ENCODE assay signal across 8 cellular contexts in genomic region chr1:228378453-228379164, GRCh38. TPM values are rescaled to one million over a fixed set of nuclear protein-coding genes. Genes with fewer than 3 reads are reported as not detected.
DNase-seq lines count a peak whose midpoint lies in the region; ATAC-seq and TF ChIP-seq lines count a peak whose summit lies in the region.

No MANE protein-coding gene starts in this region.

- DNase-seq in 8988T (peak; percentile 90), H9 (peak; percentile 94), NT2/D1 (ENCODE audit: low read depth, low spot score) (peak; percentile 83), fibroblast of villous mesenchyme (ENCODE audit: low read depth) (peak; percentile 86), nephron progenitor cell (peak; percentile 84)
- peak; percentile 24 for DNase-seq in activated T-helper 9 cell treated with anti-CD3 and anti-CD28 coated beads, Interleukin-2, amount 50 U/mL, for 16 hours (ENCODE audit: low read depth)

- H3K23me2 ChIP-seq in H9 (ENCODE audit: insufficient read length, low read depth, low read length, poor library complexity, severe bottlenecking), result peaks cover 12% of the 10 kb centered on the region

- no CpG with 5 or more reads among the region's 70 CpGs for WGBS in H9 (ENCODE audit: extremely low coverage, insufficient read length, low lambda C conversion rate)

- no peaks in the 10 kb centered on the region for H3K36me3 ChIP-seq in NT2/D1 (ENCODE audit: insufficient read depth, insufficient read length, low read length)
- no peaks in the 10 kb centered on the region for H3K36me3 ChIP-seq in subcutaneous abdominal adipose tissue (ENCODE audit: control insufficient read depth in 5 of 5, insufficient read depth in 5 of 5, low read length in 5 of 5)

- no peak overlapping the region for H3K4ac ChIP-seq in H9 (ENCODE audit: low read depth, low read length)

- no peaks in the 10 kb centered on the region for H3K79me2 ChIP-seq in H9 (ENCODE audit: insufficient read depth, low read length)

- no peak overlapping the region for H4K91ac ChIP-seq in H9 (ENCODE audit: insufficient read length, low read depth, low read length)

- peak overlapping the region; percentile 83 to 90 for H3K4me3 Mint-ChIP-seq in H9
- H3K4me3 Mint-ChIP-seq in nephron progenitor cell, result peak overlapping the region; percentile 91

- H3K14ac ChIP-seq in H9 (ENCODE audit: insufficient read depth, low read length), result peak overlapping the region; percentile 66; the same call in 1 of the 2 replicates

- ATAC-seq in GM19467 (IDR thresholded peaks at IDR 0.05; ENCODE audit: unreplicated experiment), result no peak

- H3K27me3 Mint-ChIP-seq in H9 (ENCODE audit: low read depth) (peaks cover 57% of the 10 kb centered on the region), nephron progenitor cell (ENCODE audit: low read depth, poor library complexity) (peaks cover 49% of the 10 kb centered on the region)

- no peaks in the 10 kb centered on the region for H4K20me1 ChIP-seq in H9 (ENCODE audit: control insufficient read depth, insufficient read depth, insufficient read length)

- H3K4me3 ChIP-seq in NT2/D1 (ENCODE audit: insufficient read length, low read depth) (peak overlapping the region; percentile 48), fibroblast of villous mesenchyme (ENCODE audit: low read depth, low read length) (peak overlapping the region; percentile 66), subcutaneous abdominal adipose tissue (ENCODE audit: low read depth in 1 of 5, low read length in 5 of 5) (peak overlapping the region in 4 of 5 donors; percentile 66 to 73 (median 70))

- H4K8ac ChIP-seq in H9 (replicated peaks; ENCODE audit: insufficient read length, low read depth, low read length), result no peak overlapping the region

- H3K9ac ChIP-seq in H9 (ENCODE audit: extremely low read depth, insufficient read length, low read length) (peak overlapping the region; percentile 17), NT2/D1 (ENCODE audit: insufficient read length, low read depth) (peak overlapping the region; percentile 88), subcutaneous abdominal adipose tissue (ENCODE audit: low read length in 5 of 5) (peak overlapping the region in 3 of 5 donors; percentile 34 to 67 (median 61))

- H2AFZ ChIP-seq in H9 (ENCODE audit: low read length), result no peak overlapping the region

- H3K79me1 ChIP-seq in H9 (ENCODE audit: insufficient read depth, low read depth, low read length, poor library complexity, severe bottlenecking), result no peaks in the 10 kb centered on the region

- H3K9me3 Mint-ChIP-seq in H9, result no peaks in the 10 kb centered on the region
- no peaks in the 10 kb centered on the region for H3K9me3 Mint-ChIP-seq in nephron progenitor cell

- no peak overlapping the region for H3K56ac ChIP-seq in H9 (ENCODE audit: insufficient read length, low read depth, low read length)

- H3K27ac Mint-ChIP-seq in H9 (no peak overlapping the region; a peak in 2 of 7 replicates), nephron progenitor cell (no peak overlapping the region)

- no peak overlapping the region for H3T11ph ChIP-seq in H9 (ENCODE audit: low read length)

- no peak overlapping the region for H2BK12ac ChIP-seq in H9 (ENCODE audit: insufficient read length, low read depth, low read length)

- no peak overlapping the region for H3K23ac ChIP-seq in H9 (ENCODE audit: insufficient read length, low read depth, low read length)

- H2BK120ac ChIP-seq in H9 (ENCODE audit: low read depth, low read length, poor library complexity, severe bottlenecking), result no peak overlapping the region

- H3K4me1 ChIP-seq in H9 (ENCODE audit: insufficient read depth, low read length) (no peaks in the 10 kb centered on the region), NT2/D1 (ENCODE audit: insufficient read depth, insufficient read length) (peaks cover 25% of the 10 kb centered on the region), subcutaneous abdominal adipose tissue (ENCODE audit: control insufficient read depth in 5 of 5, insufficient read depth in 5 of 5, low read length in 5 of 5) (peaks cover 3 to 33% (median 27%) of the 10 kb centered on the region in 5 donors)

- peak; percentile 90 for TF ChIP-seq CTCF in H9 (conservative IDR thresholded peaks at IDR 0.05)
- peak; percentile 61 for TF ChIP-seq CTCF in fibroblast of villous mesenchyme (IDR thresholded peaks at IDR 0.05; ENCODE audit: insufficient read depth, low read depth, low read length)
- TF ChIP-seq CTCF in nephron progenitor cell (IDR thresholded peaks at IDR 0.05), result peak; percentile 72

- peak overlapping the region; percentile 59 for H3K18ac ChIP-seq in H9 (ENCODE audit: insufficient read length, low read depth, low read length)

- H3K9me3 ChIP-seq in H9 (ENCODE audit: control insufficient read depth, low read depth, low read length) (no peaks in the 10 kb centered on the region), NT2/D1 (ENCODE audit: insufficient read depth, low read length) (no peaks in the 10 kb centered on the region), subcutaneous abdominal adipose tissue (ENCODE audit: control insufficient read depth in 5 of 5, low read length in 5 of 5) (peaks cover 0 to 9% (median 4%) of the 10 kb centered on the region in 5 donors)

- peaks cover 9% of the 10 kb centered on the region; the same call in 1 of the 2 replicates for H3K27me3 ChIP-seq in H9 (ENCODE audit: insufficient read depth, low read length)
- H3K27me3 ChIP-seq in NT2/D1 (ENCODE audit: insufficient read depth, insufficient read length), result peaks cover 35% of the 10 kb centered on the region
- peaks cover 0 to 5% (median 0%) of the 10 kb centered on the region in 5 donors for H3K27me3 ChIP-seq in subcutaneous abdominal adipose tissue (ENCODE audit: control insufficient read depth in 5 of 5, insufficient read depth in 4 of 5, low read length in 5 of 5)

- H3K27ac ChIP-seq in H9 (ENCODE audit: insufficient read length, low read depth, low read length) (no peak overlapping the region), subcutaneous abdominal adipose tissue (ENCODE audit: low read depth, low read length) (no peak overlapping the region)

- no peak overlapping the region for H2BK15ac ChIP-seq in H9 (ENCODE audit: low read depth, low read length)

- no peak overlapping the region for H2AK5ac ChIP-seq in H9 (ENCODE audit: insufficient read length, low read length)

- H4K5ac ChIP-seq in H9 (ENCODE audit: insufficient read length, low read depth, low read length), result no peak overlapping the region

- H3K36me3 Mint-ChIP-seq in H9 (ENCODE audit: insufficient read depth in 1 of 3, low read depth in 3 of 3) (no peaks in the 10 kb centered on the region), nephron progenitor cell (ENCODE audit: low read depth) (peaks cover 5% of the 10 kb centered on the region)

- H3K4me1 Mint-ChIP-seq in H9, result peaks cover 9 to 17% of the 10 kb centered on the region in 2 experiments
- peaks cover 17% of the 10 kb centered on the region for H3K4me1 Mint-ChIP-seq in nephron progenitor cell

- no peak overlapping the region for H2BK20ac ChIP-seq in H9 (ENCODE audit: low read depth, low read length, poor library complexity, severe bottlenecking)

- H3K4me2 ChIP-seq in H9 (ENCODE audit: insufficient read depth, insufficient read length, low read length), result peak overlapping the region; percentile 55

- H2BK5ac ChIP-seq in H9 (ENCODE audit: insufficient read length, low read length), result no peak overlapping the region

RNA-seq across cellular contexts. Expression of gene TRIM11, which starts 28.0 kb away (rescaled TPM):
- total RNA-seq in H9 (2021), result 38.1 and 41.4 TPM in 2 replicates
- 20.7 and 21.9 TPM in 2 replicates for total RNA-seq in fibroblast of villous mesenchyme

RNA-seq across cellular contexts. Expression of gene TRIM17, which starts 38.1 kb away (rescaled TPM):
- total RNA-seq in H9 (2021), result 2.8 TPM in 2 replicates
- total RNA-seq in fibroblast of villous mesenchyme, result under 0.01 and 0.43 TPM in 2 replicates

Comparison
In these comparisons a context has a peak if more than half of its experiments do, and no peak if none do; other contexts are left out.
1. DNase-seq: peak in every context shown above with its lines; median percentile 94 in H9; 90 in 8988T; 86 in fibroblast of villous mesenchyme; 84 in nephron progenitor cell; 83 in NT2/D1; 24 in activated T-helper 9 cell treated with anti-CD3 and anti-CD28 coated beads, Interleukin-2, amount 50 U/mL, for 16 hours.
2. H3K9ac ChIP-seq: peak in every context shown above with its lines; median percentile 88 in NT2/D1; 61 in subcutaneous abdominal adipose tissue; 17 in H9.